ENCODE assay signal across 9 cellular contexts in genomic region chr10:63700209-63700934, GRCh38.
A peak's percentile ranks its signal among the peaks of the same experiment; 100 is the strongest.
DNase-seq lines count a peak whose midpoint lies in the region; ATAC-seq and TF ChIP-seq lines count a peak whose summit lies in the region.
"Had no signal": no experiment of that assay in that cellular context is flagged by ENCODE, and none has a peak within 500 bp of the region (broad histone marks: within the 10 kb centered on the region; RNA-seq: fewer than 3 reads in every experiment).

No MANE protein-coding gene starts in this region.

- intact Hi-C loops in tibial artery (cut with DNase I; ENCODE audit: low total_unique reads), result no loop called here

- no peaks in the 10 kb centered on the region for H3K9me3 ChIP-seq in tibial artery
- no peaks in the 10 kb centered on the region for H3K9me3 ChIP-seq in CD8-positive, alpha-beta memory T cell (ENCODE audit: low read length)

- no peaks in the 10 kb centered on the region for H3K27me3 Mint-ChIP-seq in activated naive CD8-positive, alpha-beta T cell
- H3K27me3 Mint-ChIP-seq in activated naive CD8-positive, alpha-beta T cell treated with anti-CD3 and anti-CD28 coated beads for 36 hours, result no peaks in the 10 kb centered on the region
- no peaks in the 10 kb centered on the region for H3K27me3 Mint-ChIP-seq in activated naive CD8-positive, alpha-beta T cell treated with anti-CD3 and anti-CD28 coated beads, Interleukin-2, amount 50 U/mL, for 24 hours
- H3K27me3 Mint-ChIP-seq in CD8-positive, alpha-beta memory T cell, result peaks cover 0 to 2% of the 10 kb centered on the region in 2 donors
- H3K27me3 Mint-ChIP-seq: activated naive CD8-positive, alpha-beta T cell treated with anti-CD3 and anti-CD28 coated beads, Interleukin-2, amount 10 ng/mL, durations not matched to agents 7 days and 5 days had no signal

- no peak for DNase-seq in activated naive CD8-positive, alpha-beta T cell treated with anti-CD3 and anti-CD28 coated beads for 36 hours
- peak; percentile 28 for DNase-seq in activated naive CD8-positive, alpha-beta T cell treated with anti-CD3 and anti-CD28 coated beads, Interleukin-2, amount 50 U/mL, for 24 hours
- DNase-seq in iris pigment epithelial cell (ENCODE audit: low read depth), result peak; percentile 99
- DNase-seq in tibial artery, result peak; percentile 80 to 82
- no peak for DNase-seq in CD8-positive, alpha-beta memory T cell
- no peak for DNase-seq in activated effector memory CD4-positive, alpha-beta T cell treated with Interleukin-2 at 50 U/mL for 16 hours
- DNase-seq: activated naive CD8-positive, alpha-beta T cell treated with anti-CD3 and anti-CD28 coated beads, Interleukin-2, amount 10 ng/mL, durations not matched to agents 7 days and 5 days had no signal

- TF ChIP-seq CTCF in tibial artery (IDR thresholded peaks at IDR 0.05), result no peak

- H3K27ac Mint-ChIP-seq in activated naive CD8-positive, alpha-beta T cell, result peak overlapping the region; percentile 24
- no peak overlapping the region for H3K27ac Mint-ChIP-seq in activated naive CD8-positive, alpha-beta T cell treated with anti-CD3 and anti-CD28 coated beads for 36 hours
- H3K27ac Mint-ChIP-seq in activated naive CD8-positive, alpha-beta T cell treated with anti-CD3 and anti-CD28 coated beads, Interleukin-2, amount 50 U/mL, for 24 hours, result peak overlapping the region; percentile 46
- no peak overlapping the region for H3K27ac Mint-ChIP-seq in CD8-positive, alpha-beta memory T cell
- H3K27ac Mint-ChIP-seq: activated naive CD8-positive, alpha-beta T cell treated with anti-CD3 and anti-CD28 coated beads, Interleukin-2, amount 10 ng/mL, durations not matched to agents 7 days and 5 days had no signal

- H3K27ac ChIP-seq in tibial artery, result peak overlapping the region; percentile 71 to 85
- no peak overlapping the region for H3K27ac ChIP-seq in CD8-positive, alpha-beta memory T cell (ENCODE audit: low read depth, low read length)

- no peaks in the 10 kb centered on the region for H3K9me3 Mint-ChIP-seq in activated naive CD8-positive, alpha-beta T cell (ENCODE audit: low read depth)
- no peaks in the 10 kb centered on the region for H3K9me3 Mint-ChIP-seq in activated naive CD8-positive, alpha-beta T cell treated with anti-CD3 and anti-CD28 coated beads for 36 hours
- no peaks in the 10 kb centered on the region for H3K9me3 Mint-ChIP-seq in activated naive CD8-positive, alpha-beta T cell treated with anti-CD3 and anti-CD28 coated beads, Interleukin-2, amount 50 U/mL, for 24 hours
- no peaks in the 10 kb centered on the region for H3K9me3 Mint-ChIP-seq in CD8-positive, alpha-beta memory T cell
- H3K9me3 Mint-ChIP-seq: activated naive CD8-positive, alpha-beta T cell treated with anti-CD3 and anti-CD28 coated beads, Interleukin-2, amount 10 ng/mL, durations not matched to agents 7 days and 5 days had no signal

- peak; percentile 99 for ATAC-seq in activated naive CD8-positive, alpha-beta T cell treated with anti-CD3 and anti-CD28 coated beads, Interleukin-2, amount 50 U/mL, for 24 hours
- no peak for ATAC-seq in HG02970 (IDR thresholded peaks at IDR 0.05; ENCODE audit: low FRiP score, unreplicated experiment)

- no peak overlapping the region for H3K4me3 Mint-ChIP-seq in activated naive CD8-positive, alpha-beta T cell
- H3K4me3 Mint-ChIP-seq in activated naive CD8-positive, alpha-beta T cell treated with anti-CD3 and anti-CD28 coated beads for 36 hours, result no peak overlapping the region
- no peak overlapping the region for H3K4me3 Mint-ChIP-seq in activated naive CD8-positive, alpha-beta T cell treated with anti-CD3 and anti-CD28 coated beads, Interleukin-2, amount 50 U/mL, for 24 hours
- H3K4me3 Mint-ChIP-seq in CD8-positive, alpha-beta memory T cell, result no peak overlapping the region
- H3K4me3 Mint-ChIP-seq: activated naive CD8-positive, alpha-beta T cell treated with anti-CD3 and anti-CD28 coated beads, Interleukin-2, amount 10 ng/mL, durations not matched to agents 7 days and 5 days had no signal

- peaks cover 0 to 29% (median 22%) of the 10 kb centered on the region in 4 donors for H3K4me1 ChIP-seq in tibial artery
- H3K4me1 ChIP-seq in CD8-positive, alpha-beta memory T cell (ENCODE audit: insufficient read depth, low read length), result no peaks in the 10 kb centered on the region

- H3K27me3 ChIP-seq in tibial artery, result no peaks in the 10 kb centered on the region
- H3K27me3 ChIP-seq in CD8-positive, alpha-beta memory T cell (ENCODE audit: insufficient read depth, low read length, poor library complexity, severe bottlenecking), result no peaks in the 10 kb centered on the region

- CTCF ChIA-PET in CD8-positive, alpha-beta memory T cell (lab: Charles Lee), result no interaction called here

- H3K4me1 Mint-ChIP-seq in activated naive CD8-positive, alpha-beta T cell (ENCODE audit: low read depth), result peaks cover 12% of the 10 kb centered on the region
- H3K4me1 Mint-ChIP-seq in activated naive CD8-positive, alpha-beta T cell treated with anti-CD3 and anti-CD28 coated beads for 36 hours, result peaks cover 11% of the 10 kb centered on the region
- peaks cover 42% of the 10 kb centered on the region for H3K4me1 Mint-ChIP-seq in activated naive CD8-positive, alpha-beta T cell treated with anti-CD3 and anti-CD28 coated beads, Interleukin-2, amount 50 U/mL, for 24 hours
- no peaks in the 10 kb centered on the region for H3K4me1 Mint-ChIP-seq in CD8-positive, alpha-beta memory T cell

- POLR2A ChIA-PET in CD8-positive, alpha-beta memory T cell (lab: Charles Lee), result no interaction called here

- H3K4me3 ChIP-seq in tibial artery, result no peak overlapping the region
- H3K4me3 ChIP-seq in CD8-positive, alpha-beta memory T cell (ENCODE audit: low read length), result no peak overlapping the region

- no peaks in the 10 kb centered on the region for H3K36me3 ChIP-seq in tibial artery
- no peaks in the 10 kb centered on the region for H3K36me3 ChIP-seq in CD8-positive, alpha-beta memory T cell (ENCODE audit: insufficient read depth, low read length)

- no peaks in the 10 kb centered on the region for H3K36me3 Mint-ChIP-seq in activated naive CD8-positive, alpha-beta T cell
- no peaks in the 10 kb centered on the region for H3K36me3 Mint-ChIP-seq in activated naive CD8-positive, alpha-beta T cell treated with anti-CD3 and anti-CD28 coated beads for 36 hours
- H3K36me3 Mint-ChIP-seq in activated naive CD8-positive, alpha-beta T cell treated with anti-CD3 and anti-CD28 coated beads, Interleukin-2, amount 50 U/mL, for 24 hours (ENCODE audit: low read depth), result no peaks in the 10 kb centered on the region
- H3K36me3 Mint-ChIP-seq in CD8-positive, alpha-beta memory T cell, result no peaks in the 10 kb centered on the region

Comparison
In these comparisons a context has a peak if more than half of its experiments do, and no peak if none do; other contexts are left out.
1. H3K27ac Mint-ChIP-seq: peak in activated naive CD8-positive, alpha-beta T cell (single experiment) and activated naive CD8-positive, alpha-beta T cell treated with anti-CD3 and anti-CD28 coated beads, Interleukin-2, amount 50 U/mL, for 24 hours (single experiment); none in activated naive CD8-positive, alpha-beta T cell treated with anti-CD3 and anti-CD28 coated beads for 36 hours (single experiment) and CD8-positive, alpha-beta memory T cell (0 of 8).
2. DNase-seq: peak in activated naive CD8-positive, alpha-beta T cell treated with anti-CD3 and anti-CD28 coated beads, Interleukin-2, amount 50 U/mL, for 24 hours (single experiment), iris pigment epithelial cell (single experiment) and tibial artery (2 of 2); none in activated naive CD8-positive, alpha-beta T cell treated with anti-CD3 and anti-CD28 coated beads for 36 hours (single experiment), CD8-positive, alpha-beta memory T cell (0 of 5) and activated effector memory CD4-positive, alpha-beta T cell treated with Interleukin-2 at 50 U/mL for 16 hours (single experiment).